In the genomic region with DNA sequence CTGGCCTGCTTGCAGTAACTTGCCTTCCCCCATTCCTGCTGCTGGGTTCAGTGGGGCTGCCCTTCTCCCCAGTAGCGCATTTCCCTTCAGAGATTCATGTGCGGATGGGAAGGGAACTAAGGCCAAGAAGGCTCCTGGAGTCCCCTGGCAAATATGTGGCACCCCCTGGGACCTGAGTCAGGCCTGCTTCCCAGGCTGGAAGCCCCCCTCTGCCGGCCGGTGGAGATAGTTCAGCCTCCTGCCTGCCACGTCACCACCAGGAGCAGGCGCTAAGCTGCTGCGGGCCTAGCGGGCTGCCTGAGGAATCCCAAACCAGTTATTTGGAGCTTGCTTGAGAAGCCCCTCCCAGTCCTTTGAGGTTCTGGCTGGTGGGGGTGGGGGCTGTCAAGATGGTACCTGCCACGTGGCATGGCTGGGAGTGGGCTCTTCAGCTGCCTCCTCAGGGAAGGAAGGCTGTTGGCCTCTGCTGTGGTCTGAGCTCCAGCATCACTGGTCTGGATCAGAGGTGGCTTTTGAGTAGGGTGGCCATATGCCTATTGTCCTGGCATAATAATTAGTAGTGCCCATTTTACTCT, we compare ENCODE assay signal across 8 cellular contexts. TPM values are rescaled to one million over a fixed set of nuclear protein-coding genes. Genes with fewer than 3 reads are reported as not detected.
A peak's percentile ranks its signal among the peaks of the same experiment; 100 is the strongest.
DNase-seq lines count a peak whose midpoint lies in the region; ATAC-seq and TF ChIP-seq lines count a peak whose summit lies in the region.

No MANE protein-coding gene starts in this region.

- peaks cover 24% of the 10 kb centered on the region for H3K36me3 ChIP-seq in DND-41 (ENCODE audit: insufficient read depth, low read length)
- H3K36me3 ChIP-seq in esophagus squamous epithelium, result peaks cover 11 to 31% (median 24%) of the 10 kb centered on the region in 3 donors

- 20 to 50% methylated on average over 1 of the region's 9 CpGs for WGBS in esophagus squamous epithelium, 2 donors

- DNase-seq in DND-41, result no peak
- DNase-seq in SK-N-DZ (ENCODE audit: low spot score), result peak; percentile 72
- no peak for DNase-seq in esophagus squamous epithelium (lab: John Stamatoyannopoulos, UW)
- no peak for DNase-seq in NCI-H2171 (lab: John Stamatoyannopoulos, UW)
- DNase-seq in NCI-H524 (lab: John Stamatoyannopoulos, UW), result no peak

- no peak overlapping the region for H2AFZ ChIP-seq in DND-41 (ENCODE audit: low read depth, low read length)

- peak overlapping the region; percentile 100 for H3K27ac Mint-ChIP-seq in nephron

- no peak for ATAC-seq in DND-41 (ENCODE audit: insufficient read depth, low read depth)
- ATAC-seq in GM21737 (IDR thresholded peaks at IDR 0.05; ENCODE audit: unreplicated experiment), result no peak
- ATAC-seq in HG03342 (IDR thresholded peaks at IDR 0.05; ENCODE audit: unreplicated experiment), result no peak

- TF ChIP-seq POLR2A in esophagus squamous epithelium (IDR thresholded peaks at IDR 0.05), result no peak

- peak overlapping the region; percentile 71; the same call in 1 of the 2 replicates for H3K9ac ChIP-seq in DND-41 (ENCODE audit: low read depth, low read length)

- no peak overlapping the region for H3K27ac ChIP-seq in DND-41 (ENCODE audit: low read length)
- H3K27ac ChIP-seq in esophagus squamous epithelium, result peak overlapping the region; percentile 95 to 99 (median 96)

- H3K27me3 Mint-ChIP-seq in nephron (ENCODE audit: low read depth), result peaks cover 4% of the 10 kb centered on the region

- H3K4me3 ChIP-seq in DND-41 (ENCODE audit: low read depth in 1 of 2, low read length in 2 of 2) (no peak overlapping the region), esophagus squamous epithelium (peak overlapping the region; percentile 61 to 82 (median 72))

- H3K9me3 Mint-ChIP-seq in nephron, result no peaks in the 10 kb centered on the region

- peaks cover 25% of the 10 kb centered on the region for H3K79me2 ChIP-seq in DND-41 (ENCODE audit: insufficient read depth, low read length)

- H3K36me3 Mint-ChIP-seq in nephron (ENCODE audit: low read depth), result peaks cover 27% of the 10 kb centered on the region

- peak overlapping the region; percentile 99 for H3K4me3 Mint-ChIP-seq in nephron

- intact Hi-C loops in esophagus squamous epithelium (cut with DNase I), result no loop called here

- no peaks in the 10 kb centered on the region for H4K20me1 ChIP-seq in DND-41 (ENCODE audit: insufficient read depth, low read length)

- H3K9me3 ChIP-seq in DND-41 (ENCODE audit: insufficient read depth, low read length, severe bottlenecking) (no peaks in the 10 kb centered on the region), esophagus squamous epithelium (no peaks in the 10 kb centered on the region)

- TF ChIP-seq CTCF in DND-41 (IDR thresholded peaks at IDR 0.05; ENCODE audit: borderline replicate concordance, extremely low read depth, low read length, poor library complexity, severe bottlenecking), result no peak
- TF ChIP-seq CTCF in esophagus squamous epithelium (IDR thresholded peaks at IDR 0.05), result peak in 5 of 6 experiments; percentile 29 to 67 (median 53)
- peak; percentile 49 to 61 (median 54) for TF ChIP-seq CTCF in nephron (IDR thresholded peaks at IDR 0.05; ENCODE audit: unreplicated experiment in 3 of 3)

- peaks cover 6% of the 10 kb centered on the region for H3K27me3 ChIP-seq in DND-41 (ENCODE audit: insufficient read depth, low read length, poor library complexity)
- peaks cover 0 to 6% (median 0%) of the 10 kb centered on the region in 4 donors for H3K27me3 ChIP-seq in esophagus squamous epithelium

- H3K4me1 Mint-ChIP-seq in nephron, result peaks cover 41% of the 10 kb centered on the region

- H3K4me2 ChIP-seq in DND-41 (ENCODE audit: insufficient read depth, low read length), result peak overlapping the region; percentile 80

- peaks cover 29% of the 10 kb centered on the region for H3K4me1 ChIP-seq in DND-41 (ENCODE audit: insufficient read depth, low read length)
- H3K4me1 ChIP-seq in esophagus squamous epithelium, result peaks cover 41 to 97% (median 56%) of the 10 kb centered on the region in 3 donors

RNA-seq across cellular contexts. Expression of a gene that starts 2.0 kb away (rescaled TPM):
- 72.3 and 87.9 TPM in 2 replicates for polyA plus RNA-seq in SK-N-DZ (2014; cell fraction: cytosol; rRNA removed)
- 29.8 and 41.3 TPM in 2 replicates for polyA plus RNA-seq in SK-N-DZ (2014; cell fraction: nucleus; rRNA removed)
- total RNA-seq in esophagus squamous epithelium, result 10 to 100 TPM; 41.4 to 70.1 (median 46.5) TPM

RNA-seq across cellular contexts. Expression of a gene that starts 38.3 kb away (rescaled TPM):
- 1.9 and 2.7 TPM in 2 replicates for polyA plus RNA-seq in SK-N-DZ (2014; cell fraction: cytosol; rRNA removed)
- polyA plus RNA-seq in SK-N-DZ (2014; cell fraction: nucleus; rRNA removed), result 3.8 and 4.1 TPM in 2 replicates
- 1 to 10 TPM in 3 of 4 donors, under 1 TPM in 1; 0.57 to 2.3 (median 1.6) TPM for total RNA-seq in esophagus squamous epithelium

Comparison
In these comparisons a context has a peak if more than half of its experiments do, and no peak if none do; other contexts are left out.
1. H3K4me3 ChIP-seq: peak in esophagus squamous epithelium (4 of 4); none in DND-41 (0 of 2).